In genomic region chr7:31047747-31048146, GRCh38 we compare ENCODE assay signal across 5 cellular contexts. TPM values are rescaled to one million over a fixed set of nuclear protein-coding genes. Genes with fewer than 3 reads are reported as not detected.
"Had no signal": no experiment of that assay in that cellular context is flagged by ENCODE, and none has a peak within 500 bp of the region (broad histone marks: within the 10 kb centered on the region; RNA-seq: fewer than 3 reads in every experiment).

No MANE protein-coding gene starts in this region.

- H3K27ac Mint-ChIP-seq: GM23338, H9 had no signal

- H3K9me3 Mint-ChIP-seq: GM23338, H9 had no signal

- H3K4me2 ChIP-seq: GM23338 had no signal

- H3K4me3 Mint-ChIP-seq: GM23338 had no signal

- H3K4me3 ChIP-seq: GM23338 had no signal

- ATAC-seq: GM23338 had no signal

- DNase-seq: H9, HCEC 1CT, IMR-90 had no signal

- H2AFZ ChIP-seq: GM23338 had no signal

RNA-seq across cellular contexts. Expression of gene ADCYAP1R1, which starts 4.4 kb away (rescaled TPM):
- total RNA-seq: HT-29, IMR-90 had no signal
